22 cellular contexts compared by ENCODE assay signal in genomic region chr1:207673399-207673798, GRCh38.
DNase-seq lines count a peak whose midpoint lies in the region; ATAC-seq, FAIRE-seq and TF ChIP-seq lines count a peak whose summit lies in the region.
"Had no signal": no experiment of that assay in that cellular context is flagged by ENCODE, and none has a peak within 500 bp of the region (broad histone marks: within the 10 kb centered on the region; RNA-seq: fewer than 3 reads in every experiment).

No MANE protein-coding gene starts in this region.

- no peak for FAIRE-seq in RCC 7860 (lab: Jason Lieb, UNC)
- FAIRE-seq: G401.6, GM12892 had no signal

- no peak overlapping the region for H3K27ac ChIP-seq in substantia nigra (ENCODE audit: low read depth, low read length, poor library complexity, severe bottlenecking)

- no peak for ATAC-seq in HG03565 (IDR thresholded peaks at IDR 0.05; ENCODE audit: unreplicated experiment)
- ATAC-seq: CD8-positive, alpha-beta T cell had no signal

- DNase-seq in NCI-H146 (lab: John Stamatoyannopoulos, UW) (peak; percentile 2), NCI-H146 treated with DMSO at 0.1 percent for 48 hours (lab: John Stamatoyannopoulos, UW; ENCODE audit: unreplicated experiment) (no peak), RCC 7860 (ENCODE audit: low spot score) (peak; percentile 51), erythroblast (lab: John Stamatoyannopoulos, UW) (peak; percentile 15 to 50), substantia nigra (lab: John Stamatoyannopoulos, UW) (no peak), NCI-H748 (lab: John Stamatoyannopoulos, UW; ENCODE audit: unreplicated experiment) (no peak)
- DNase-seq: 8988T; AML-193; C1 segment of cervical spinal cord; CD8-positive, alpha-beta T cell; GOT3; Kasumi-1; MG63; NCI-H1048; NCI-H1436 treated with DMSO at 0.1 percent for 48 hours; NCI-H2081; NCI-H2171; NCI-H524 treated with DMSO at 0.1 percent for 48 hours; Right ventricle myocardium superior had no signal

- TF ChIP-seq POLR2A in erythroblast (IDR thresholded peaks at IDR 0.05; ENCODE audit: low read length): no peak

Comparison
In these comparisons a context has a peak if more than half of its experiments do, and no peak if none do; other contexts are left out.
1. DNase-seq: peak in NCI-H146 (single experiment), RCC 7860 (single experiment) and erythroblast (2 of 2); none in NCI-H146 treated with DMSO at 0.1 percent for 48 hours (single experiment), substantia nigra (0 of 49) and NCI-H748 (single experiment).